Comparison of ENCODE assay signal across 9 cellular contexts in genomic region chr1:156076609-156077429, GRCh38. TPM values are rescaled to one million over a fixed set of nuclear protein-coding genes. Genes with fewer than 3 reads are reported as not detected.
DNase-seq lines count a peak whose midpoint lies in the region; ATAC-seq and TF ChIP-seq lines count a peak whose summit lies in the region.
"Had no signal": no experiment of that assay in that cellular context is flagged by ENCODE, and none has a peak within 500 bp of the region (broad histone marks: within the 10 kb centered on the region; RNA-seq: fewer than 3 reads in every experiment).

No MANE protein-coding gene starts in this region.

- POLR2A ChIA-PET in A673 (lab: Charles Lee; ENCODE audit: low non-redundant PET), result no interaction called here

- no TSS peak for BruUV-seq in A673 (replicated peaks; lab: Mats Ljungman, UMichigan)

- H3K27me3 ChIP-seq in A673 (replicated peaks; ENCODE audit: insufficient read depth, low read depth, low read length, poor library complexity), result no peaks in the 10 kb centered on the region

- H3K9me3 ChIP-seq in A673 (ENCODE audit: low read depth, low read length, poor library complexity, severe bottlenecking) (no peaks in the 10 kb centered on the region), mucosa of descending colon (no peaks in the 10 kb centered on the region)

- CTCF ChIA-PET in A673 (lab: Charles Lee), result no interaction called here

- TF ChIP-seq CTCF in A673 (conservative IDR thresholded peaks at IDR 0.05; ENCODE audit: low read depth, low read length) (no peak), HFF-Myc (IDR thresholded peaks at IDR 0.05; ENCODE audit: low read depth, low read length, missing control alignments) (no peak), mucosa of descending colon (IDR thresholded peaks at IDR 0.05) (no peak)

- peak; percentile 41 for ATAC-seq in mucosa of descending colon
- no peak for ATAC-seq in GM18520 (IDR thresholded peaks at IDR 0.05; ENCODE audit: unreplicated experiment)

- peak overlapping the region; percentile 63 for H3K27ac ChIP-seq in A673 (ENCODE audit: low read depth, low read length, poor library complexity, severe bottlenecking)
- H3K27ac ChIP-seq: parathyroid adenoma had no signal

- intact Hi-C loops in A673 (cut with micrococcal nuclease; ENCODE audit: unreplicated experiment) (no loop called here), mucosa of descending colon (cut with DNase I, micrococcal nuclease) (no loop called here)

- peak; percentile 78 for DNase-seq in A673 (ENCODE audit: low spot score)
- no peak for DNase-seq in HFF-Myc (ENCODE audit: extremely low read depth, low read depth)
- DNase-seq in ecto neural progenitor cell (ENCODE audit: low spot score), result peak; percentile 80
- DNase-seq in mucosa of descending colon, result peak in 1 of 3 donors; percentile 21
- DNase-seq in NK-92 treated with Interleukin-12 subunit alpha and Interleukin-12 subunit beta, amount 100 ng/mL, for 24 hours (lab: John Stamatoyannopoulos, UW), result no peak
- no peak for DNase-seq in NCI-H2029 (lab: John Stamatoyannopoulos, UW)
- no peak for DNase-seq in NCI-H526 (lab: John Stamatoyannopoulos, UW)

- H3K4me3 ChIP-seq in A673 (ENCODE audit: low read depth, low read length, poor library complexity, severe bottlenecking) (peak overlapping the region; percentile 27), HFF-Myc (replicated peaks; ENCODE audit: low read depth, low read length) (peak overlapping the region; percentile 12; the same call in 1 of the 2 replicates), mucosa of descending colon (no peak overlapping the region)

- H3K4me1 ChIP-seq in A673 (ENCODE audit: insufficient read depth, low read length, poor library complexity, severe bottlenecking), result peaks cover 77% of the 10 kb centered on the region
- H3K4me1 ChIP-seq in mucosa of descending colon (ENCODE audit: low read depth), result no peaks in the 10 kb centered on the region
- H3K4me1 ChIP-seq: parathyroid adenoma had no signal

- H3K36me3 ChIP-seq in A673 (ENCODE audit: insufficient read depth, low read length, poor library complexity, severe bottlenecking) (peaks cover 27% of the 10 kb centered on the region), mucosa of descending colon (ENCODE audit: low read depth) (no peaks in the 10 kb centered on the region)

RNA-seq across cellular contexts. Expression of gene MEX3A, which starts 5.4 kb away (rescaled TPM):
- total RNA-seq in A673 (2021) (90.0 and 92.5 TPM in 2 replicates), mucosa of descending colon (1 to 10 TPM in 1 of 3 donors, under 1 TPM in 2; 0.32 to 2.5 (median 0.66) TPM)

RNA-seq across cellular contexts. Expression of gene RAB25, which starts 15.9 kb away (rescaled TPM):
- total RNA-seq in A673 (2021) (0.47 and 0.66 TPM in 2 replicates), mucosa of descending colon (100 to 1,000 TPM in 2 of 3 donors, 10 to 100 TPM in 1; 85.1 to 242 (median 158) TPM)

RNA-seq across cellular contexts. Expression of gene LAMTOR2, which starts 22.2 kb away (rescaled TPM):
- 52.0 and 63.6 TPM in 2 replicates for total RNA-seq in A673 (2021)
- 10 to 100 TPM; 49.8 to 73.4 (median 60.7) TPM for total RNA-seq in mucosa of descending colon

RNA-seq across cellular contexts. Expression of gene UBQLN4, which starts 23.2 kb away (rescaled TPM):
- total RNA-seq in A673 (2021) (66.6 and 75.2 TPM in 2 replicates), mucosa of descending colon (10 to 100 TPM; 23.7 to 36.9 (median 23.9) TPM)

RNA-seq across cellular contexts. Expression of gene LMNA, which starts 37.7 kb away (rescaled TPM):
- total RNA-seq in A673 (2021) (204 and 225 TPM in 2 replicates), mucosa of descending colon (100 to 1,000 TPM; 263 to 334 (median 308) TPM)

Comparison
In these comparisons a context has a peak if more than half of its experiments do, and no peak if none do; other contexts are left out.
1. DNase-seq: peak in A673 (single experiment) and ecto neural progenitor cell (single experiment); none in HFF-Myc (single experiment), NK-92 treated with Interleukin-12 subunit alpha and Interleukin-12 subunit beta, amount 100 ng/mL, for 24 hours (single experiment), NCI-H2029 (single experiment) and NCI-H526 (0 of 2).
2. RNA of gene MEX3A, which starts 5.4 kb away (total RNA-seq): 90.0 to 92.5 TPM in A673; 0.32 to 2.5 TPM in mucosa of descending colon; every median in the first group is over 10 times any median in the second.
3. RNA of gene RAB25, which starts 15.9 kb away (total RNA-seq): 85.1 to 242 TPM in mucosa of descending colon; 0.47 to 0.66 TPM in A673; every median in the first group is over 10 times any median in the second.